In genomic region chr2:106078091-106078490, GRCh38 we compare ENCODE assay signal across 14 cellular contexts.
"Had no signal": no experiment of that assay in that cellular context is flagged by ENCODE, and none has a peak within 500 bp of the region (broad histone marks: within the 10 kb centered on the region; RNA-seq: fewer than 3 reads in every experiment).

No MANE protein-coding gene starts in this region.

- H3K9me3 ChIP-seq: adrenal gland, neutrophil, SK-N-SH, tibial nerve, uterus had no signal

- H2AFZ ChIP-seq: parathyroid adenoma had no signal

- H3K27me3 Mint-ChIP-seq: activated CD4-positive, alpha-beta memory T cell treated with anti-CD3 and anti-CD28 coated beads for 36 hours; stimulated activated memory B cell treated with anti-CD40 and anti-IgM and Interleukin-4, amounts not matched to agents 10 μg/mL and 1 μg/mL and 100 μg/mL, for 72 hours had no signal

- FAIRE-seq: keratinocyte had no signal

- H3K4me1 Mint-ChIP-seq: stimulated activated memory B cell treated with anti-CD40 and anti-IgM and Interleukin-4, amounts not matched to agents 10 μg/mL and 1 μg/mL and 100 μg/mL, for 72 hours had no signal

- H3K27ac ChIP-seq: adrenal gland, cardiac muscle cell, neutrophil, parathyroid adenoma, tibial nerve, uterus had no signal

- H3K4me2 ChIP-seq: SK-N-SH had no signal

- H3K4me1 ChIP-seq: adrenal gland, parathyroid adenoma, tibial nerve, uterus had no signal

- H3K36me3 Mint-ChIP-seq: activated CD4-positive, alpha-beta memory T cell treated with anti-CD3 and anti-CD28 coated beads for 36 hours; stimulated activated memory B cell treated with anti-CD40 and anti-IgM and Interleukin-4, amounts not matched to agents 10 μg/mL and 1 μg/mL and 100 μg/mL, for 72 hours had no signal

- H3K9me3 Mint-ChIP-seq: activated CD4-positive, alpha-beta memory T cell treated with anti-CD3 and anti-CD28 coated beads for 36 hours had no signal

- H3K4me3 ChIP-seq: adrenal gland, cardiac muscle cell, tibial nerve, uterus had no signal

- H3K27me3 ChIP-seq: adrenal gland, cardiac muscle cell, neutrophil, tibial nerve, uterus had no signal

- H3K9ac ChIP-seq: parathyroid adenoma, SK-N-SH had no signal

- H3K27ac Mint-ChIP-seq: activated CD4-positive, alpha-beta memory T cell treated with anti-CD3 and anti-CD28 coated beads for 36 hours; stimulated activated memory B cell treated with anti-CD40 and anti-IgM and Interleukin-4, amounts not matched to agents 10 μg/mL and 1 μg/mL and 100 μg/mL, for 72 hours had no signal

- H3K4me3 Mint-ChIP-seq: activated CD4-positive, alpha-beta memory T cell treated with anti-CD3 and anti-CD28 coated beads for 36 hours; stimulated activated memory B cell treated with anti-CD40 and anti-IgM and Interleukin-4, amounts not matched to agents 10 μg/mL and 1 μg/mL and 100 μg/mL, for 72 hours had no signal

- DNase-seq: activated CD4-positive, alpha-beta memory T cell treated with anti-CD3 and anti-CD28 coated beads for 36 hours; activated CD4-positive, alpha-beta T cell treated with anti-CD3 and anti-CD28 coated beads for 1 hour; activated effector memory CD4-positive, alpha-beta T cell treated with Interleukin-2 at 50 U/mL for 16 hours; adrenal gland; SK-N-SH; substantia nigra; T-helper 1 cell; uterus had no signal

- H3K79me2 ChIP-seq: parathyroid adenoma had no signal

- H3K36me3 ChIP-seq: adrenal gland, cardiac muscle cell, neutrophil, tibial nerve, uterus had no signal
